ENCODE assay signal across 24 cellular contexts in genomic region chr11:383431-383830, GRCh38. TPM values are rescaled to one million over a fixed set of nuclear protein-coding genes. Genes with fewer than 3 reads are reported as not detected.
DNase-seq lines count a peak whose midpoint lies in the region; ATAC-seq and TF ChIP-seq lines count a peak whose summit lies in the region.
"Had no signal": no experiment of that assay in that cellular context is flagged by ENCODE, and none has a peak within 500 bp of the region (broad histone marks: within the 10 kb centered on the region; RNA-seq: fewer than 3 reads in every experiment).

No MANE protein-coding gene starts in this region.

- no peak overlapping the region for H3K4me3 Mint-ChIP-seq in endodermal cell
- H3K4me3 Mint-ChIP-seq in neural progenitor cell = no peak overlapping the region
- no peak overlapping the region for H3K4me3 Mint-ChIP-seq in HFFc6

- H3K9me3 Mint-ChIP-seq in endodermal cell = peaks cover 5% of the 10 kb centered on the region
- H3K9me3 Mint-ChIP-seq in neural progenitor cell = peaks cover 5% of the 10 kb centered on the region
- no peaks in the 10 kb centered on the region; the same call in 1 of the 2 replicates for H3K9me3 Mint-ChIP-seq in HFFc6

- H2AFZ ChIP-seq in neural progenitor cell (replicated peaks) (no peak overlapping the region), PC-9 (no peak overlapping the region)

- H3K4me3 ChIP-seq in right cardiac atrium (ENCODE audit: low read length) (no peak overlapping the region), endodermal cell (ENCODE audit: low read length) (no peak overlapping the region), neural progenitor cell (no peak overlapping the region), PC-9 (no peak overlapping the region)

- H3F3A ChIP-seq in neural progenitor cell (ENCODE audit: low read depth) (no peaks in the 10 kb centered on the region), PC-9 (ENCODE audit: insufficient read depth, low read depth) (no peaks in the 10 kb centered on the region)

- no peak overlapping the region for H3K27ac ChIP-seq in right cardiac atrium (ENCODE audit: low read length)
- H3K27ac ChIP-seq in RWPE1 = peak overlapping the region; percentile 48; the same call in 1 of the 2 replicates
- peak overlapping the region; percentile 44 for H3K27ac ChIP-seq in endodermal cell (ENCODE audit: low read depth, low read length)
- peak overlapping the region; percentile 20 for H3K27ac ChIP-seq in neural progenitor cell
- no peak overlapping the region for H3K27ac ChIP-seq in PC-9

- DNase-seq in right cardiac atrium (peak in 2 of 3 donors; percentile 1 to 13), left ventricle myocardium superior (no peak), RWPE1 (ENCODE audit: low spot score) (no peak), endodermal cell (no peak), neural progenitor cell (ENCODE audit: low spot score) (no peak), PC-9 (no peak), SHP77 (lab: John Stamatoyannopoulos, UW) (no peak), HFFc6 (no peak)
- DNase-seq: AML-193; DMS53; GDM1; HCEC 1CT; IMR-90; Karpas-422; NCI-H1694; NCI-H2081; NCI-H2171; NCI-H345; NCI-H524; NCI-H774; NK-92 treated with Interleukin-12 subunit alpha and Interleukin-12 subunit beta, amount 100 ng/mL, for 24 hours; Right ventricle myocardium superior had no signal

- H4K20me1 ChIP-seq in neural progenitor cell (ENCODE audit: low read depth) = no peaks in the 10 kb centered on the region
- no peaks in the 10 kb centered on the region for H4K20me1 ChIP-seq in PC-9 (ENCODE audit: insufficient read depth)

- CTCF ChIA-PET in RWPE1 (lab: Yijun Ruan, JAX) = no interaction called here
- CTCF ChIA-PET in PC-9 (lab: Charles Lee) = no interaction called here

- no peaks in the 10 kb centered on the region for H3K27me3 ChIP-seq in right cardiac atrium (ENCODE audit: control insufficient read depth, insufficient read depth)
- peaks cover 12% of the 10 kb centered on the region for H3K27me3 ChIP-seq in endodermal cell (ENCODE audit: control insufficient read depth, insufficient read depth, low read length, poor library complexity, severe bottlenecking)
- no peaks in the 10 kb centered on the region for H3K27me3 ChIP-seq in neural progenitor cell
- no peaks in the 10 kb centered on the region for H3K27me3 ChIP-seq in PC-9 (ENCODE audit: insufficient read depth, low read depth)

- H3K27ac Mint-ChIP-seq in endodermal cell = no peak overlapping the region
- H3K27ac Mint-ChIP-seq in neural progenitor cell = no peak overlapping the region
- no peak overlapping the region for H3K27ac Mint-ChIP-seq in HFFc6
- H3K27ac Mint-ChIP-seq: CD14-positive monocyte had no signal

- no peaks in the 10 kb centered on the region for H3K9me3 ChIP-seq in right cardiac atrium (ENCODE audit: control insufficient read depth, low read length)
- no peaks in the 10 kb centered on the region for H3K9me3 ChIP-seq in endodermal cell (ENCODE audit: control insufficient read depth, low read length)
- no peaks in the 10 kb centered on the region for H3K9me3 ChIP-seq in neural progenitor cell (ENCODE audit: low read depth)
- H3K9me3 ChIP-seq in PC-9 (ENCODE audit: insufficient read depth, low read depth) = no peaks in the 10 kb centered on the region

- no peaks in the 10 kb centered on the region for H3K36me3 ChIP-seq in endodermal cell (ENCODE audit: control insufficient read depth, insufficient read depth, low read length)
- H3K36me3 ChIP-seq in neural progenitor cell = no peaks in the 10 kb centered on the region
- no peaks in the 10 kb centered on the region for H3K36me3 ChIP-seq in PC-9 (ENCODE audit: low read depth)

- POLR2A ChIA-PET in RWPE1 (lab: Yijun Ruan, JAX; ENCODE audit: low non-redundant PET) (no interaction called here), PC-9 (lab: Charles Lee; ENCODE audit: unreplicated experiment) (no interaction called here)

- no peak overlapping the region for H3K9ac ChIP-seq in endodermal cell (ENCODE audit: extremely low read depth, low read length, poor library complexity, severe bottlenecking)
- H3K9ac ChIP-seq in neural progenitor cell = no peak overlapping the region

- WGBS in right cardiac atrium = 88% methylated on average over 14 of the region's 14 CpGs
- WGBS in endodermal cell (ENCODE audit: insufficient coverage in 1 of 2, insufficient read length in 1 of 2), 2 experiments = 92 to 93% methylated on average over 8 to 14 of the region's 14 CpGs

- no peaks in the 10 kb centered on the region for H3K4me1 Mint-ChIP-seq in endodermal cell
- H3K4me1 Mint-ChIP-seq in neural progenitor cell = peaks cover 5% of the 10 kb centered on the region
- H3K4me1 Mint-ChIP-seq in HFFc6 (ENCODE audit: low read depth) = peaks cover 28% of the 10 kb centered on the region
- H3K4me1 Mint-ChIP-seq: CD14-positive monocyte had no signal

- H3K4me1 ChIP-seq in right cardiac atrium (ENCODE audit: control insufficient read depth, insufficient read depth, low read length) (no peaks in the 10 kb centered on the region), endodermal cell (ENCODE audit: control insufficient read depth, insufficient read depth, low read length) (no peaks in the 10 kb centered on the region), neural progenitor cell (no peaks in the 10 kb centered on the region), PC-9 (replicated peaks; ENCODE audit: insufficient read depth) (no peaks in the 10 kb centered on the region)

- ATAC-seq in right cardiac atrium (no peak), left ventricle myocardium superior (no peak)

- H3K36me3 Mint-ChIP-seq in endodermal cell (ENCODE audit: low read depth) (peaks cover 13% of the 10 kb centered on the region), neural progenitor cell (peaks cover 17% of the 10 kb centered on the region), HFFc6 (ENCODE audit: low read depth) (peaks cover 11% of the 10 kb centered on the region; the same call in 1 of the 2 replicates)

- H3K79me2 ChIP-seq in neural progenitor cell (ENCODE audit: low read depth) (no peaks in the 10 kb centered on the region), PC-9 (ENCODE audit: low read depth) (no peaks in the 10 kb centered on the region)

- peaks cover 18% of the 10 kb centered on the region for H3K27me3 Mint-ChIP-seq in endodermal cell (ENCODE audit: insufficient read depth)
- H3K27me3 Mint-ChIP-seq in neural progenitor cell (ENCODE audit: insufficient read depth, low read depth) = peaks cover 18% of the 10 kb centered on the region
- H3K27me3 Mint-ChIP-seq in HFFc6 (ENCODE audit: insufficient read depth) = peaks cover 20% of the 10 kb centered on the region

- intact Hi-C loops in right cardiac atrium (cut with DNase I) = no loop called here
- intact Hi-C loops in left ventricle myocardium superior (cut with micrococcal nuclease) = no loop called here
- intact Hi-C loops in PC-9 (cut with micrococcal nuclease; ENCODE audit: unreplicated experiment) = no loop called here

- H3K4me2 ChIP-seq in neural progenitor cell = no peak overlapping the region
- no peak overlapping the region for H3K4me2 ChIP-seq in PC-9

- no peak for TF ChIP-seq CTCF in RWPE1 (conservative IDR thresholded peaks at IDR 0.05; ENCODE audit: low read depth)
- TF ChIP-seq CTCF in endodermal cell (conservative IDR thresholded peaks at IDR 0.05) = no peak
- no peak for TF ChIP-seq CTCF in neural progenitor cell (IDR thresholded peaks at IDR 0.05)
- no peak for TF ChIP-seq CTCF in PC-9 (conservative IDR thresholded peaks at IDR 0.05)
- TF ChIP-seq CTCF in HFFc6 (IDR thresholded peaks at IDR 0.05) = no peak

- no peaks in the 10 kb centered on the region for H3K9me2 ChIP-seq in PC-9 (ENCODE audit: insufficient read depth)

- BruUV-seq in PC-9 (replicated peaks; lab: Mats Ljungman, UMichigan) = no TSS peak

RNA-seq across cellular contexts. Expression of gene PKP3, which starts 10.6 kb away (rescaled TPM):
- total RNA-seq in right cardiac atrium (under 1 TPM; 0.26 to 0.88 (median 0.63) TPM), left ventricle myocardium superior (0.84 TPM), endodermal cell (10 to 100 TPM; 35.4 to 44.8 TPM), neural progenitor cell (ENCODE audit: low replicate concordance) (6.5 and 8.5 TPM in 2 replicates), PC-9 (2021) (83.7 and 109 TPM in 2 replicates)
- 0.36 TPM for polyA plus RNA-seq in right cardiac atrium
- polyA plus RNA-seq in endodermal cell (2013, experiment 1 of 2) = 1.2 TPM
- 0.62 TPM for polyA plus RNA-seq in endodermal cell (2013, experiment 2 of 2)
- 1 to 10 TPM; 2.5 to 3.3 (median 2.9) TPM for total RNA-seq in HFFc6 (2021; fragmentation: NEBNext Ultra II Directional; extraction: Animal tissue kit (Norgen Biotek cat#: 25700))
- polyA plus RNA-seq: CD14-positive monocyte had no signal

RNA-seq across cellular contexts. Expression of gene B4GALNT4, which starts 14.1 kb away (rescaled TPM):
- total RNA-seq in right cardiac atrium = 1 to 10 TPM; 1.0 to 1.6 (median 1.3) TPM
- polyA plus RNA-seq in right cardiac atrium = 2.5 TPM
- 0.50 TPM for total RNA-seq in left ventricle myocardium superior
- total RNA-seq in endodermal cell = 100 to 1,000 TPM; 109 to 118 TPM
- polyA plus RNA-seq in endodermal cell (2013, experiment 1 of 2) = 126 TPM
- 105 TPM for polyA plus RNA-seq in endodermal cell (2013, experiment 2 of 2)
- total RNA-seq in neural progenitor cell (ENCODE audit: low replicate concordance) = 16.4 and 110 TPM in 2 replicates
- total RNA-seq in PC-9 (2021) = 4.7 and 6.1 TPM in 2 replicates
- 10 to 100 TPM in 1 of 6 experiments, 1 to 10 TPM in 5; 6.4 to 12.1 (median 8.4) TPM for total RNA-seq in HFFc6 (2021; fragmentation: NEBNext Ultra II Directional; extraction: Animal tissue kit (Norgen Biotek cat#: 25700))
- polyA plus RNA-seq: CD14-positive monocyte had no signal

RNA-seq across cellular contexts. Expression of gene SIGIRR, which starts 31.4 kb away (rescaled TPM):
- 10 to 100 TPM; 28.6 to 42.4 (median 35.1) TPM for total RNA-seq in right cardiac atrium
- polyA plus RNA-seq in right cardiac atrium = 61.8 TPM
- total RNA-seq in left ventricle myocardium superior = 47.5 TPM
- 10 to 100 TPM; 63.3 to 67.4 TPM for total RNA-seq in endodermal cell
- 18.6 TPM for polyA plus RNA-seq in endodermal cell (2013, experiment 1 of 2)
- polyA plus RNA-seq in endodermal cell (2013, experiment 2 of 2) = 14.9 TPM
- total RNA-seq in neural progenitor cell (ENCODE audit: low replicate concordance) = 5.4 and 8.4 TPM in 2 replicates
- 78.9 and 98.3 TPM in 2 replicates for total RNA-seq in PC-9 (2021)
- 10 to 100 TPM; 15.9 to 21.6 (median 18.7) TPM for total RNA-seq in HFFc6 (2021; fragmentation: NEBNext Ultra II Directional; extraction: Animal tissue kit (Norgen Biotek cat#: 25700))

RNA-seq across cellular contexts. Expression of gene ANO9, which starts 58.4 kb away (rescaled TPM):
- under 1 TPM; 0.14 to 0.46 (median 0.20) TPM for total RNA-seq in right cardiac atrium
- polyA plus RNA-seq in right cardiac atrium = 0.20 TPM
- total RNA-seq in left ventricle myocardium superior = 1.3 TPM
- total RNA-seq in endodermal cell = 10 to 100 TPM; 16.8 to 17.8 TPM
- polyA plus RNA-seq in endodermal cell (2013, experiment 1 of 2) = 1.2 TPM
- polyA plus RNA-seq in endodermal cell (2013, experiment 2 of 2) = 0.50 TPM
- total RNA-seq in neural progenitor cell (ENCODE audit: low replicate concordance) = 1.3 and 4.7 TPM in 2 replicates
- 18.1 and 27.6 TPM in 2 replicates for total RNA-seq in PC-9 (2021)
- total RNA-seq in HFFc6 (2021; fragmentation: NEBNext Ultra II Directional; extraction: Animal tissue kit (Norgen Biotek cat#: 25700)) = not detected
- total RNA-seq: A172, IMR-90 had no signal
- polyA plus RNA-seq: IMR-90 had no signal

Comparison
In these comparisons a context has a peak if more than half of its experiments do, and no peak if none do; other contexts are left out.
1. DNase-seq: peak in right cardiac atrium (2 of 3); none in left ventricle myocardium superior (single experiment), RWPE1 (single experiment), endodermal cell (single experiment), neural progenitor cell (single experiment), PC-9 (0 of 2), SHP77 (0 of 2) and HFFc6 (single experiment).
2. H3K27ac ChIP-seq: peak in RWPE1 (single experiment), endodermal cell (single experiment) and neural progenitor cell (single experiment); none in right cardiac atrium (single experiment) and PC-9 (single experiment).